Comparison of ENCODE assay signal across 26 cellular contexts in genomic region chr18:13809025-13809384, GRCh38. TPM values are rescaled to one million over a fixed set of nuclear protein-coding genes. Genes with fewer than 3 reads are reported as not detected.
DNase-seq lines count a peak whose midpoint lies in the region; ATAC-seq and TF ChIP-seq lines count a peak whose summit lies in the region.
"Had no signal": no experiment of that assay in that cellular context is flagged by ENCODE, and none has a peak within 500 bp of the region (broad histone marks: within the 10 kb centered on the region; RNA-seq: fewer than 3 reads in every experiment).

No MANE protein-coding gene starts in this region.

- intact Hi-C loops in lower leg skin (cut with DNase I; ENCODE audit: low total_unique reads) (no loop called here), CD14-positive monocyte (cut with micrococcal nuclease) (no loop called here), natural killer cell (cut with micrococcal nuclease) (no loop called here)

- H3K4me3 Mint-ChIP-seq in CD14-positive monocyte (no peak overlapping the region), natural killer cell (no peak overlapping the region)
- H3K4me3 Mint-ChIP-seq: activated naive CD8-positive, alpha-beta T cell treated with anti-CD3 and anti-CD28 coated beads, Interleukin-2, amount 10 ng/mL, durations not matched to agents 7 days and 5 days; stimulated activated memory B cell treated with anti-CD40 and anti-IgM and Interleukin-4, amounts not matched to agents 10 μg/mL and 1 μg/mL and 100 μg/mL, for 72 hours had no signal

- peak overlapping the region; percentile 19; the same call in 1 of the 2 replicates for H3K27ac ChIP-seq in C4-2B
- H3K27ac ChIP-seq: suprapubic skin, uterus had no signal

- WGBS in lower leg skin, 2 donors, result 7 to 48% methylated on average over 2 of the region's 2 CpGs

- H3K36me3 Mint-ChIP-seq in CD14-positive monocyte (no peaks in the 10 kb centered on the region), natural killer cell (no peaks in the 10 kb centered on the region)
- H3K36me3 Mint-ChIP-seq: activated naive CD8-positive, alpha-beta T cell treated with anti-CD3 and anti-CD28 coated beads, Interleukin-2, amount 10 ng/mL, durations not matched to agents 7 days and 5 days; stimulated activated memory B cell treated with anti-CD40 and anti-IgM and Interleukin-4, amounts not matched to agents 10 μg/mL and 1 μg/mL and 100 μg/mL, for 72 hours had no signal

- H3K9me3 Mint-ChIP-seq in CD14-positive monocyte, result peaks cover 0 to 4% (median 0%) of the 10 kb centered on the region in 7 donors
- no peaks in the 10 kb centered on the region for H3K9me3 Mint-ChIP-seq in natural killer cell

- no peak overlapping the region for H3K27ac Mint-ChIP-seq in CD14-positive monocyte
- no peak overlapping the region for H3K27ac Mint-ChIP-seq in natural killer cell
- H3K27ac Mint-ChIP-seq: activated naive CD8-positive, alpha-beta T cell treated with anti-CD3 and anti-CD28 coated beads, Interleukin-2, amount 10 ng/mL, durations not matched to agents 7 days and 5 days; stimulated activated memory B cell treated with anti-CD40 and anti-IgM and Interleukin-4, amounts not matched to agents 10 μg/mL and 1 μg/mL and 100 μg/mL, for 72 hours had no signal

- DNase-seq in NCI-H2171 treated with DMSO at 0.1 percent for 48 hours (lab: John Stamatoyannopoulos, UW) (peak; percentile 35), epithelial cell of esophagus (ENCODE audit: low read depth) (peak; percentile 39), lower leg skin (ENCODE audit: low spot score in 2 of 2) (peak; percentile 31 to 54), CD14-positive monocyte (ENCODE audit: low spot score) (no peak), natural killer cell (no peak), amygdala (lab: John Stamatoyannopoulos, UW) (no peak), UCSD-AML1 (lab: John Stamatoyannopoulos, UW; ENCODE audit: unreplicated experiment) (no peak)
- DNase-seq: activated CD4-positive, alpha-beta T cell treated with anti-CD3 and anti-CD28 coated beads, Interleukin-2, amount 50 U/mL, for 48 hours; activated effector memory CD4-positive, alpha-beta T cell treated with Interleukin-2 at 50 U/mL for 16 hours; activated naive CD8-positive, alpha-beta T cell treated with anti-CD3 and anti-CD28 coated beads, Interleukin-2, amount 10 ng/mL, durations not matched to agents 7 days and 5 days; AML-193; DMS53; erythroblast; foreskin melanocyte; hippocampal formation; NCI-H187 treated with DMSO at 0.1 percent for 48 hours; NCI-H748 treated with DMSO at 0.1 percent for 48 hours; nucleus accumbens; uterus had no signal

- H3K27me3 Mint-ChIP-seq in CD14-positive monocyte (ENCODE audit: low read depth in 3 of 3), result peaks cover 4 to 13% (median 5%) of the 10 kb centered on the region in 3 donors
- peaks cover 14 to 40% of the 10 kb centered on the region in 2 donors for H3K27me3 Mint-ChIP-seq in natural killer cell (ENCODE audit: low read depth in 2 of 2)

- no peaks in the 10 kb centered on the region for H3K4me1 Mint-ChIP-seq in CD14-positive monocyte
- H3K4me1 Mint-ChIP-seq in natural killer cell, result peaks cover 0 to 5% of the 10 kb centered on the region in 2 donors
- H3K4me1 Mint-ChIP-seq: activated naive CD8-positive, alpha-beta T cell treated with anti-CD3 and anti-CD28 coated beads, Interleukin-2, amount 10 ng/mL, durations not matched to agents 7 days and 5 days; stimulated activated memory B cell treated with anti-CD40 and anti-IgM and Interleukin-4, amounts not matched to agents 10 μg/mL and 1 μg/mL and 100 μg/mL, for 72 hours had no signal

- no peak for TF ChIP-seq POLR2A in lower leg skin (IDR thresholded peaks at IDR 0.05)

- no peak overlapping the region for H3K4me3 ChIP-seq in epithelial cell of esophagus (ENCODE audit: low read length)
- H3K4me3 ChIP-seq in lower leg skin (ENCODE audit: low read depth, poor library complexity, severe bottlenecking), result no peak overlapping the region
- H3K4me3 ChIP-seq: smooth muscle cell, suprapubic skin, uterus had no signal

- TF ChIP-seq CTCF in C4-2B (conservative IDR thresholded peaks at IDR 0.05), result no peak
- TF ChIP-seq CTCF in epithelial cell of esophagus (IDR thresholded peaks at IDR 0.05; ENCODE audit: insufficient read depth, low read depth, low read length, missing control alignments), result no peak
- no peak for TF ChIP-seq CTCF in lower leg skin (IDR thresholded peaks at IDR 0.05)
- no peak for TF ChIP-seq CTCF in CD14-positive monocyte (IDR thresholded peaks at IDR 0.05)
- no peak for TF ChIP-seq CTCF in natural killer cell (IDR thresholded peaks at IDR 0.05)

- ATAC-seq in natural killer cell, result no peak

RNA-seq across cellular contexts. Expression of gene MC5R, which starts 14.9 kb away (rescaled TPM):
- total RNA-seq in lower leg skin, result not detected
- polyA plus RNA-seq in CD14-positive monocyte, result under 1 TPM; 0.12 to 0.13 TPM
- not detected for total RNA-seq in natural killer cell
- total RNA-seq: lung microvascular endothelial cell, myocyte, smooth muscle cell, uterus had no signal
- polyA plus RNA-seq: keratinocyte, smooth muscle cell had no signal

Comparison
In these comparisons a context has a peak if more than half of its experiments do, and no peak if none do; other contexts are left out.
1. DNase-seq: peak in NCI-H2171 treated with DMSO at 0.1 percent for 48 hours (single experiment), epithelial cell of esophagus (single experiment) and lower leg skin (2 of 2); none in CD14-positive monocyte (single experiment), natural killer cell (single experiment), amygdala (0 of 56) and UCSD-AML1 (single experiment).